In genomic region chr22:41446639-41447434, GRCh38 we compare ENCODE assay signal across 8 cellular contexts. TPM values are rescaled to one million over a fixed set of nuclear protein-coding genes. Genes with fewer than 3 reads are reported as not detected.
A peak's percentile ranks its signal among the peaks of the same experiment; 100 is the strongest.
DNase-seq lines count a peak whose midpoint lies in the region; ATAC-seq and TF ChIP-seq lines count a peak whose summit lies in the region.

Gene TOB2, minus strand, starts transcription at chr22:41446801. Its CDS starts 9,456 bp downstream, at chr22:41437345.

- peak; percentile 92 for DNase-seq in ACHN
- peak; percentile 81 for DNase-seq in NCI-H748 treated with DMSO at 0.1 percent for 48 hours (lab: John Stamatoyannopoulos, UW)
- peak; percentile 93 for DNase-seq in activated CD4-positive, alpha-beta T cell treated with anti-CD3 and anti-CD28 coated beads, Interleukin-2, amount 50 U/mL, for 1 hour
- peak; percentile 94 for DNase-seq in dedifferentiated amniotic fluid mesenchymal stem cell (ENCODE audit: extremely low spot score)
- peak; percentile 98 for DNase-seq in left lobe of liver (ENCODE audit: low spot score)
- DNase-seq in stimulated activated CD4-positive, alpha-beta T cell treated with anti-CD3 and anti-CD28 coated beads, Interleukin-2, amount 100 ng/mL, for 24 hours = peak; percentile 94 to 95

- peak; percentile 31 for ATAC-seq in HG03469 (IDR thresholded peaks at IDR 0.05; ENCODE audit: unreplicated experiment)
- ATAC-seq in left lobe of liver = peak; percentile 72

- in situ Hi-C loops in ACHN (cut with HindIII; ENCODE audit: low pct_ligation_motif_present, low pct_unique_long_range_greater_than_20kb, low sequenced_read_pairs) = no loop called here
- in situ Hi-C loops in GM18951 (cut with MboI; ENCODE audit: low sequenced_read_pairs, unreplicated experiment) = no loop called here

- peak; percentile 99 for TF ChIP-seq POLR2A in GM18951 (IDR thresholded peaks at IDR 0.05; ENCODE audit: extremely low read depth, insufficient read depth, insufficient read length)

RNA-seq across cellular contexts. Expression of gene TOB2, which starts in this region (rescaled TPM):
- total RNA-seq in left lobe of liver = 40.1 TPM

Comparison
In these comparisons a context has a peak if more than half of its experiments do, and no peak if none do; other contexts are left out.
1. Peak in every context shown above with its lines: DNase-seq and ATAC-seq.